Comparison of ENCODE assay signal across 13 cellular contexts in genomic region chr13:79780240-79780639, GRCh38.
DNase-seq lines count a peak whose midpoint lies in the region; ATAC-seq and TF ChIP-seq lines count a peak whose summit lies in the region.
"Had no signal": no experiment of that assay in that cellular context is flagged by ENCODE, and none has a peak within 500 bp of the region (broad histone marks: within the 10 kb centered on the region; RNA-seq: fewer than 3 reads in every experiment).

No MANE protein-coding gene starts in this region.

- H3K9me3 ChIP-seq in left ventricle myocardium inferior (replicated peaks): no peaks in the 10 kb centered on the region
- no peaks in the 10 kb centered on the region for H3K9me3 ChIP-seq in thoracic aorta
- H3K9me3 ChIP-seq: right lobe of liver, upper lobe of left lung had no signal

- intact Hi-C loops in left ventricle myocardium inferior (cut with micrococcal nuclease): no loop called here
- intact Hi-C loops in cardiac septum (cut with DNase I): loop anchor here (10.0 kb wide), 1 partner anchor 355 kb away; no protein-coding TSS in a partner anchor

- TF ChIP-seq CTCF in left ventricle myocardium inferior (IDR thresholded peaks at IDR 0.05; ENCODE audit: borderline replicate concordance): no peak
- no peak for TF ChIP-seq CTCF in WI38 (IDR thresholded peaks at IDR 0.05; ENCODE audit: low read depth, low read length)
- no peak for TF ChIP-seq CTCF in thoracic aorta (IDR thresholded peaks at IDR 0.05)

- no peak overlapping the region for H3K4me3 ChIP-seq in left ventricle myocardium inferior
- peak overlapping the region; percentile 25; the same call in 1 of the 2 replicates for H3K4me3 ChIP-seq in WI38 (ENCODE audit: low read depth, low read length)
- H3K4me3 ChIP-seq in thoracic aorta: peak overlapping the region; percentile 46
- H3K4me3 ChIP-seq: right lobe of liver, upper lobe of left lung had no signal

- H3K27ac ChIP-seq in left ventricle myocardium inferior (replicated peaks) (peak overlapping the region; percentile 21), thoracic aorta (no peak overlapping the region)
- H3K27ac ChIP-seq: right lobe of liver, RWPE1, upper lobe of left lung had no signal

- H3K4me1 ChIP-seq in left ventricle myocardium inferior (peaks cover 42% of the 10 kb centered on the region), thoracic aorta (ENCODE audit: control insufficient read depth in 1 of 2, low read depth in 2 of 2) (no peaks in the 10 kb centered on the region)
- H3K4me1 ChIP-seq: right lobe of liver had no signal

- DNase-seq in left ventricle myocardium inferior: no peak
- DNase-seq in cardiac septum (ENCODE audit: low spot score): no peak
- peak; percentile 31 for DNase-seq in hepatic stellate cell (ENCODE audit: low spot score)
- DNase-seq in thoracic aorta (ENCODE audit: low spot score): no peak
- DNase-seq in NCI-H2171 (lab: John Stamatoyannopoulos, UW): no peak
- DNase-seq: activated naive CD8-positive, alpha-beta T cell treated with anti-CD3 and anti-CD28 coated beads, Interleukin-2, amount 50 U/mL, for 24 hours; NCI-H345; right lobe of liver had no signal

- ATAC-seq in thoracic aorta (ENCODE audit: insufficient number of reproducible peaks, low FRiP score, low read depth) (no peak), HG02938 (IDR thresholded peaks at IDR 0.05; ENCODE audit: unreplicated experiment) (no peak), HG03469 (IDR thresholded peaks at IDR 0.05; ENCODE audit: unreplicated experiment) (no peak)
- ATAC-seq: activated naive CD8-positive, alpha-beta T cell treated with anti-CD3 and anti-CD28 coated beads, Interleukin-2, amount 50 U/mL, for 24 hours had no signal

- H3K36me3 ChIP-seq in left ventricle myocardium inferior (no peaks in the 10 kb centered on the region), thoracic aorta (no peaks in the 10 kb centered on the region)
- H3K36me3 ChIP-seq: right lobe of liver, upper lobe of left lung had no signal

- no peaks in the 10 kb centered on the region for H3K27me3 ChIP-seq in left ventricle myocardium inferior (ENCODE audit: low read depth)
- H3K27me3 ChIP-seq in thoracic aorta (replicated peaks; ENCODE audit: insufficient read depth): no peaks in the 10 kb centered on the region
- H3K27me3 ChIP-seq: right lobe of liver, upper lobe of left lung had no signal
